23 cellular contexts compared by ENCODE assay signal in genomic region chr19:34490141-34490766, GRCh38. TPM values are rescaled to one million over a fixed set of nuclear protein-coding genes. Genes with fewer than 3 reads are reported as not detected.
DNase-seq lines count a peak whose midpoint lies in the region; ATAC-seq, FAIRE-seq and TF ChIP-seq lines count a peak whose summit lies in the region.
"Had no signal": no experiment of that assay in that cellular context is flagged by ENCODE, and none has a peak within 500 bp of the region (broad histone marks: within the 10 kb centered on the region; RNA-seq: fewer than 3 reads in every experiment).

No MANE protein-coding gene starts in this region.

- no peak overlapping the region for H2AK5ac ChIP-seq in neuronal stem cell (ENCODE audit: low read depth, low read length)

- intact Hi-C loops in upper lobe of right lung (cut with DNase I) = no loop called here

- no CpG with 5 or more reads among the region's 19 CpGs for whole genome bisulfite sequencing in neuronal stem cell (ENCODE audit: extremely low coverage in 2 of 2, insufficient read length in 2 of 2, insufficient replicate concordance in 1 of 2), 2 donors

- DNase-seq in HTR-8/SVneo (ENCODE audit: insufficient read length, low spot score) = no peak
- peak; percentile 72 for DNase-seq in chondrocyte (ENCODE audit: low spot score)
- DNase-seq in neuronal stem cell (ENCODE audit: low spot score) = no peak
- no peak for DNase-seq in upper lobe of right lung
- no peak for DNase-seq in stimulated activated naive CD4-positive, alpha-beta T cell (lab: John Stamatoyannopoulos, UW)
- DNase-seq in Karpas-422 = no peak
- DNase-seq: C1 segment of cervical spinal cord; CD4-positive, alpha-beta memory T cell; COR-L47; DMS53; KBM-7; MG63; NCI-H1105 treated with DMSO at 0.1 percent for 48 hours; NCI-H146; NCI-H2029; NCI-H446 treated with DMSO at 0.1 percent for 48 hours; NCI-H526; PC-9; Right ventricle myocardium superior had no signal

- no peak overlapping the region for H3K4ac ChIP-seq in neuronal stem cell (ENCODE audit: low read length)

- no peak overlapping the region for H2BK12ac ChIP-seq in neuronal stem cell (ENCODE audit: low read length)

- no peak overlapping the region for H3K4me3 ChIP-seq in neuronal stem cell (ENCODE audit: low read length in 2 of 2)
- no peak overlapping the region for H3K4me3 ChIP-seq in upper lobe of right lung
- no peak overlapping the region for H3K4me3 ChIP-seq in Karpas-422 (ENCODE audit: low read length)
- H3K4me3 ChIP-seq: MG63, PC-9, SJSA1 had no signal

- H3K36me3 ChIP-seq in neuronal stem cell (replicated peaks in 1 of 2; ENCODE audit: control insufficient read depth in 2 of 2, insufficient read depth in 2 of 2, low read length in 2 of 2) (peaks cover 31 to 83% of the 10 kb centered on the region in 2 donors), upper lobe of right lung (peaks cover 35% of the 10 kb centered on the region), Karpas-422 (ENCODE audit: insufficient read depth, low read length) (no peaks in the 10 kb centered on the region)

- H3K23ac ChIP-seq in neuronal stem cell (ENCODE audit: low read depth, low read length, poor library complexity) = peak overlapping the region; percentile 29

- H3K79me2 ChIP-seq in Karpas-422 (ENCODE audit: low read length) = no peaks in the 10 kb centered on the region

- H3K27ac Mint-ChIP-seq in chondrocyte (ENCODE audit: unreplicated experiment) = no peak overlapping the region
- H3K27ac Mint-ChIP-seq: CD4-positive, alpha-beta memory T cell had no signal

- H3K9me2 ChIP-seq in Karpas-422 (replicated peaks; ENCODE audit: insufficient read depth, low read length) = no peaks in the 10 kb centered on the region

- H3K27me3 ChIP-seq in neuronal stem cell (ENCODE audit: control insufficient read depth in 3 of 3, insufficient read depth in 3 of 3, low read depth in 1 of 3, low read length in 3 of 3) = no peaks in the 10 kb centered on the region
- H3K27me3 ChIP-seq in upper lobe of right lung = no peaks in the 10 kb centered on the region
- no peaks in the 10 kb centered on the region for H3K27me3 ChIP-seq in Karpas-422 (ENCODE audit: low read length)
- H3K27me3 ChIP-seq: MG63, SJSA1 had no signal

- H2AFZ ChIP-seq in neuronal stem cell (ENCODE audit: low read length) (no peak overlapping the region), Karpas-422 (ENCODE audit: low read length) (no peak overlapping the region)
- H2AFZ ChIP-seq: PC-9 had no signal

- peaks cover 10% of the 10 kb centered on the region for H3K4me1 Mint-ChIP-seq in chondrocyte (ENCODE audit: low read depth)
- H3K4me1 Mint-ChIP-seq: CD4-positive, alpha-beta memory T cell had no signal

- no peak overlapping the region for H3K27ac ChIP-seq in neuronal stem cell (replicated peaks; ENCODE audit: low read length)
- H3K27ac ChIP-seq in upper lobe of right lung = no peak overlapping the region
- no peak overlapping the region for H3K27ac ChIP-seq in Karpas-422 (ENCODE audit: low read length)
- H3K27ac ChIP-seq: PC-9, SJSA1 had no signal

- no peak overlapping the region for H4K91ac ChIP-seq in neuronal stem cell (ENCODE audit: low read depth, low read length, poor library complexity)

- H2BK5ac ChIP-seq in neuronal stem cell (ENCODE audit: low read length) = no peak overlapping the region

- H2BK120ac ChIP-seq in neuronal stem cell (ENCODE audit: low read depth, low read length) = no peak overlapping the region

- no peak overlapping the region for H3K4me3 Mint-ChIP-seq in chondrocyte (ENCODE audit: unreplicated experiment)
- H3K4me3 Mint-ChIP-seq: CD4-positive, alpha-beta memory T cell had no signal

- peak; percentile 4 for ATAC-seq in upper lobe of right lung
- ATAC-seq in GM18498 (IDR thresholded peaks at IDR 0.05; ENCODE audit: unreplicated experiment) = no peak
- ATAC-seq: HCT116 had no signal

- H3K9ac ChIP-seq in neuronal stem cell (ENCODE audit: low read depth, low read length, poor library complexity) = no peak overlapping the region
- no peak overlapping the region for H3K9ac ChIP-seq in Karpas-422 (ENCODE audit: low read length)

- H3K4me1 ChIP-seq in neuronal stem cell (ENCODE audit: control insufficient read depth in 2 of 2, insufficient read depth in 1 of 2, low read depth in 1 of 2, low read length in 2 of 2) (peaks cover 0 to 1% of the 10 kb centered on the region in 2 donors), upper lobe of right lung (no peaks in the 10 kb centered on the region), Karpas-422 (ENCODE audit: low read length) (no peaks in the 10 kb centered on the region)
- H3K4me1 ChIP-seq: SJSA1 had no signal

- H4K20me1 ChIP-seq in Karpas-422 (ENCODE audit: insufficient read depth, low read depth, low read length) = no peaks in the 10 kb centered on the region

- no peak overlapping the region for H3K14ac ChIP-seq in neuronal stem cell (ENCODE audit: low read length)

- H3K9me3 Mint-ChIP-seq in chondrocyte (ENCODE audit: low read depth) = no peaks in the 10 kb centered on the region
- H3K9me3 Mint-ChIP-seq: CD4-positive, alpha-beta memory T cell had no signal

- no peaks in the 10 kb centered on the region for H3K9me3 ChIP-seq in neuronal stem cell (replicated peaks in 1 of 2; ENCODE audit: control insufficient read depth in 2 of 2, insufficient read depth in 1 of 2, low read depth in 1 of 2, low read length in 2 of 2)
- H3K9me3 ChIP-seq in upper lobe of right lung = no peaks in the 10 kb centered on the region
- H3K9me3 ChIP-seq in Karpas-422 (ENCODE audit: low read length) = no peaks in the 10 kb centered on the region
- H3K9me3 ChIP-seq: MG63, SJSA1 had no signal

- TF ChIP-seq CTCF in chondrocyte (IDR thresholded peaks at IDR 0.05) (no peak), upper lobe of right lung (IDR thresholded peaks at IDR 0.05) (no peak)

- H3K4me2 ChIP-seq in neuronal stem cell (ENCODE audit: insufficient read depth, low read length, poor library complexity, severe bottlenecking) (no peak overlapping the region), Karpas-422 (ENCODE audit: low read depth, low read length, poor library complexity, severe bottlenecking) (no peak overlapping the region)
- H3K4me2 ChIP-seq: PC-9 had no signal

- no peak overlapping the region for H2BK15ac ChIP-seq in neuronal stem cell (ENCODE audit: low read length)

- no peak overlapping the region for H4K8ac ChIP-seq in neuronal stem cell (ENCODE audit: low read depth, low read length)

- H3K36me3 Mint-ChIP-seq in chondrocyte (ENCODE audit: low read depth) = peaks cover 22% of the 10 kb centered on the region
- H3K36me3 Mint-ChIP-seq: CD4-positive, alpha-beta memory T cell had no signal

- peaks cover 25% of the 10 kb centered on the region for H3K79me1 ChIP-seq in neuronal stem cell (ENCODE audit: low read depth, low read length)

- peak; percentile 48 for FAIRE-seq in HTR-8/SVneo (lab: Jason Lieb, UNC)
- FAIRE-seq: H1 had no signal

- no peaks in the 10 kb centered on the region for H3K27me3 Mint-ChIP-seq in chondrocyte (ENCODE audit: low read depth)

- no peak overlapping the region for H3K18ac ChIP-seq in neuronal stem cell (ENCODE audit: low read length)

RNA-seq across cellular contexts. Expression of gene WTIP, which starts 8.7 kb away (rescaled TPM):
- total RNA-seq in chondrocyte (32.8 to 45.9 TPM (median 41.6 TPM) in 3 replicates), upper lobe of right lung (37.1 TPM)
- 12.5 TPM for polyA plus RNA-seq in neuronal stem cell (2013, experiment 1 of 2)
- 10.5 TPM for polyA plus RNA-seq in neuronal stem cell (2013, experiment 2 of 2)
- total RNA-seq in Karpas-422 (2014; rRNA removed; shearing (Covaris generic); ENCODE audit: low replicate concordance) = 0.72 and 1.1 TPM in 2 replicates
- polyA plus RNA-seq: CD4-positive, alpha-beta memory T cell had no signal

Comparison
In these comparisons a context has a peak if more than half of its experiments do, and no peak if none do; other contexts are left out.
1. RNA of gene WTIP, which starts 8.7 kb away (total RNA-seq): 32.8 to 45.9 TPM in chondrocyte and 37.1 TPM in upper lobe of right lung (single experiment); 0.72 to 1.1 TPM in Karpas-422; every median in the first group is over 10 times any median in the second.